Comparison of ENCODE assay signal across 33 cellular contexts in the genomic region with DNA sequence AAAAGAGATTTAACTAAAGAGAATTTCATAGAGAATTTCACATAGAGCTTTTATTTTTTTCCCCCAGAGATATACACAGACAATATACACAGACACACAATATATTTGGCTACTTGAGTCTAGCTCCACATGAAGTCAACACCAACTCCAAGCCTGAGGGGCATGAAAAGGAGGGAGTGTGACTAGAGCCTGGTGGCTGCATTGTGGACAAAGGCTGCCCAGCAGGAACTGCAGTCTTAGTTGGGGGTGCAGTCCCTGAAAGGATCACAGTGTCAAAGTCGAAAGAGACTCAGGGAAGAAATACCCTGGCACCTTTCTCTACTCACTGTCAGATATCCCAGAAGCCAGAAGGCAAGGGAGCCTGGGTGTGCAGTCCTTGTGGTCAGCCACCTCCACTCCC.
"Had no signal": no experiment of that assay in that cellular context is flagged by ENCODE, and none has a peak within 500 bp of the region (broad histone marks: within the 10 kb centered on the region; RNA-seq: fewer than 3 reads in every experiment).

No MANE protein-coding gene starts in this region.

- H3K4me1 Mint-ChIP-seq: activated B cell treated with CpG ODN at 0.5 μM for 24 hours; activated T-helper 17 cell treated with anti-CD3 and anti-CD28 coated beads, Interleukin-2, amount 50 U/mL, for 72 hours had no signal

- ATAC-seq: activated CD8-positive, alpha-beta T cell treated with anti-CD3 and anti-CD28 coated beads for 36 hours; activated T-cell treated with anti-CD3 and anti-CD28 coated beads, Interleukin-2, amount 50 U/mL, for 72 hours; activated T-helper 17 cell treated with anti-CD3 and anti-CD28 coated beads, Interleukin-2, amount 50 U/mL, for 72 hours; Panc1 had no signal

- H3K27me3 Mint-ChIP-seq: activated B cell treated with CpG ODN at 0.5 μM for 24 hours; activated CD8-positive, alpha-beta T cell treated with anti-CD3 and anti-CD28 coated beads for 36 hours; activated naive CD8-positive, alpha-beta T cell treated with anti-CD3 and anti-CD28 coated beads for 36 hours had no signal

- H3K4me1 ChIP-seq: SJCRH30 had no signal

- H3K27me3 ChIP-seq: brain microvascular endothelial cell, MG63, SJCRH30 had no signal

- H3K9me3 ChIP-seq: SJCRH30 had no signal

- H3K27ac ChIP-seq: brain microvascular endothelial cell, SJCRH30, SK-N-MC had no signal

- H3K27ac Mint-ChIP-seq: activated B cell treated with CpG ODN at 0.5 μM for 24 hours; activated CD8-positive, alpha-beta T cell treated with anti-CD3 and anti-CD28 coated beads for 36 hours; activated naive CD8-positive, alpha-beta T cell treated with anti-CD3 and anti-CD28 coated beads for 36 hours; activated T-cell treated with anti-CD3 and anti-CD28 coated beads, Interleukin-2, amount 50 U/mL, for 72 hours; activated T-helper 17 cell treated with anti-CD3 and anti-CD28 coated beads, Interleukin-2, amount 50 U/mL, for 72 hours had no signal

- H3K36me3 ChIP-seq: brain microvascular endothelial cell, MG63, SJCRH30 had no signal

- H3K36me3 Mint-ChIP-seq: activated naive CD8-positive, alpha-beta T cell treated with anti-CD3 and anti-CD28 coated beads for 36 hours had no signal

- H3K4me3 ChIP-seq: MG63, SJCRH30, SK-N-MC had no signal

- DNase-seq: activated B cell treated with CpG ODN at 0.5 μM for 24 hours; activated CD4-positive, alpha-beta T cell treated with anti-CD3 and anti-CD28 coated beads for 48 hours; activated CD4-positive, alpha-beta T cell treated with anti-CD3 and anti-CD28 coated beads, Interleukin-2, amount 50 U/mL, for 4 hours; activated CD4-positive, CD25-positive, alpha-beta regulatory T cell treated with anti-CD3 and anti-CD28 coated beads, Interleukin-2, amount 50 U/mL, for 72 hours; activated CD8-positive, alpha-beta T cell treated with anti-CD3 and anti-CD28 coated beads for 36 hours; activated effector memory CD4-positive, alpha-beta T cell treated with anti-CD3 and anti-CD28 coated beads, Interleukin-2, amount 50 U/mL, for 16 hours; activated naive CD4-positive, alpha-beta T cell; activated naive CD4-positive, alpha-beta T cell treated with anti-CD3 and anti-CD28 coated beads, Interleukin-2, amount 50 U/mL, for 16 hours; activated naive CD8-positive, alpha-beta T cell treated with anti-CD3 and anti-CD28 coated beads for 36 hours; activated T-cell treated with anti-CD3 and anti-CD28 coated beads, Interleukin-2, amount 50 U/mL, for 1 hour; activated T-cell treated with anti-CD3 and anti-CD28 coated beads, Interleukin-2, amount 50 U/mL, for 72 hours; amniotic stem cell; aorta; brain microvascular endothelial cell; central memory CD4-positive, alpha-beta T cell; Kasumi-1; KG1; MG63; NCI-H1048; NCI-H1105 treated with DMSO at 0.1 percent for 48 hours; NCI-H1436; NCI-H1694; NCI-H1930; NCI-H2081 treated with DMSO at 0.1 percent for 48 hours; NCI-H226; NCI-H446 treated with DMSO at 0.1 percent for 48 hours; NCI-H524; SHP77; SJCRH30; T1000 had no signal

- H3K4me3 Mint-ChIP-seq: activated B cell treated with CpG ODN at 0.5 μM for 24 hours; activated CD8-positive, alpha-beta T cell treated with anti-CD3 and anti-CD28 coated beads for 36 hours; activated naive CD8-positive, alpha-beta T cell treated with anti-CD3 and anti-CD28 coated beads for 36 hours; activated T-cell treated with anti-CD3 and anti-CD28 coated beads, Interleukin-2, amount 50 U/mL, for 72 hours; activated T-helper 17 cell treated with anti-CD3 and anti-CD28 coated beads, Interleukin-2, amount 50 U/mL, for 72 hours had no signal
